ENCODE assay signal across 19 cellular contexts in the genomic region with DNA sequence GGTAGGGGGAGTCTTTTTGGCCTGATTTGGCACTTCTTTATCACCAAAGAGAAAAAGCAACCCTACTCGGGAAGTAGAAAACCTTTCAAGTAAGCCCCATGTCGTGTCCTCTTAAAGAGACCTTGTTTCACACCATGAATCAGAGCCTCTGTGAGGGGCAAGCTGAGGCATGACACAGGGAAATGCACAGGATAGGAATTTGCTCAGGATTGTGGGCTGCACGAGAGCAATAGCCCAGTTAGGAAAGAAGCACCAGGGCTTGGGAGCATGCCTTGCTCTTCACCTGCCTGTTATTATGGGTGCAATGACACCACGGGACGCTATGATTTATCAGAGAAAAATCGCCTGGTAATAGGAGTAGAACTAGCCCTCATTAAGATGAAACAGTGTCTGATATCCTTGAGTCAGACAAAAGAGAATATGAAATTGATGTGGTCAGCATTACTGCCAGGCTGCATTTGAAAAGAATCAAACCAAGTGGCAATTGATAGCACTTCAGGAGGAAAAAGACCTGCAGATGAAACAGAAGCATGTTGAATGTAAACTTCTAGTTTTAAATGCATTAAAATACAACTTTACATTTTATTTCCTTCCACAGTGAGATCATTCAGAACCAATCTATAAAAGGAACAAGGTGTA.
A peak's percentile ranks its signal among the peaks of the same experiment; 100 is the strongest.
DNase-seq lines count a peak whose midpoint lies in the region; ATAC-seq, FAIRE-seq and TF ChIP-seq lines count a peak whose summit lies in the region.
"Had no signal": no experiment of that assay in that cellular context is flagged by ENCODE, and none has a peak within 500 bp of the region (broad histone marks: within the 10 kb centered on the region; RNA-seq: fewer than 3 reads in every experiment).

No MANE protein-coding gene starts in this region.

- FAIRE-seq in GM12892 (lab: Jason Lieb, UNC), result no peak
- FAIRE-seq: GM12878 had no signal

- in situ Hi-C loops in brain microvascular endothelial cell (cut with HindIII; ENCODE audit: low pct_ligation_motif_present, low sequenced_read_pairs), result no loop called here

- no peak overlapping the region for H3K23ac ChIP-seq in mesenchymal stem cell (ENCODE audit: low read length in 2 of 2)

- TF ChIP-seq CTCF in brain microvascular endothelial cell (IDR thresholded peaks at IDR 0.05; ENCODE audit: low read depth, low read length, missing control alignments) (no peak), chondrocyte (IDR thresholded peaks at IDR 0.05) (no peak), upper lobe of right lung (IDR thresholded peaks at IDR 0.05) (no peak)

- no peaks in the 10 kb centered on the region for H3K79me1 ChIP-seq in mesenchymal stem cell (replicated peaks; ENCODE audit: low read length, poor library complexity, severe bottlenecking)

- H3K36me3 ChIP-seq in brain microvascular endothelial cell (replicated peaks) (no peaks in the 10 kb centered on the region), mesenchymal stem cell (ENCODE audit: control insufficient read depth in 1 of 2, insufficient read depth in 2 of 2, low read depth in 1 of 2, low read length in 2 of 2) (no peaks in the 10 kb centered on the region), upper lobe of right lung (no peaks in the 10 kb centered on the region)
- H3K36me3 ChIP-seq: BE2C, breast epithelium, heart left ventricle, Peyer's patch had no signal

- H2AFZ ChIP-seq in mesenchymal stem cell (ENCODE audit: low read depth, low read length), result no peak overlapping the region

- 73% methylated on average over 5 of the region's 6 CpGs for WGBS in mesenchymal stem cell

- H2BK12ac ChIP-seq in mesenchymal stem cell (ENCODE audit: low read length in 2 of 2), result no peak overlapping the region

- no peak overlapping the region for H3K14ac ChIP-seq in mesenchymal stem cell (ENCODE audit: low read length in 2 of 2)

- no peak overlapping the region for H2AK5ac ChIP-seq in mesenchymal stem cell (ENCODE audit: low read length, severe bottlenecking)

- no peaks in the 10 kb centered on the region for H3K27me3 Mint-ChIP-seq in chondrocyte (ENCODE audit: low read depth)

- TF ChIP-seq POLR2A in GM12892 (IDR thresholded peaks at IDR 0.05; ENCODE audit: low read depth, low read length), result no peak

- H3K4me2 ChIP-seq in mesenchymal stem cell (ENCODE audit: low read length, poor library complexity, severe bottlenecking), result no peak overlapping the region

- H3K27ac ChIP-seq in brain microvascular endothelial cell, result no peak overlapping the region
- no peak overlapping the region for H3K27ac ChIP-seq in mesenchymal stem cell (ENCODE audit: low read length, poor library complexity, severe bottlenecking)
- H3K27ac ChIP-seq in upper lobe of right lung, result no peak overlapping the region
- H3K27ac ChIP-seq: heart left ventricle, Peyer's patch, testis had no signal

- H3K18ac ChIP-seq in mesenchymal stem cell (ENCODE audit: low read depth in 1 of 2, low read length in 2 of 2), result no peak overlapping the region

- ATAC-seq in upper lobe of right lung, result no peak
- ATAC-seq: GM12878 had no signal

- DNase-seq in DMS79 (lab: John Stamatoyannopoulos, UW) (peak; percentile 78), NCI-H146 (lab: John Stamatoyannopoulos, UW) (peak; percentile 68), brain microvascular endothelial cell (peak; percentile 46), mesenchymal stem cell (no peak), chondrocyte (ENCODE audit: low spot score) (no peak), DMS 273 (lab: John Stamatoyannopoulos, UW; ENCODE audit: unreplicated experiment) (no peak), GM12892 (ENCODE audit: insufficient read length) (no peak), upper lobe of right lung (no peak)
- DNase-seq: activated naive CD4-positive, alpha-beta T cell treated with anti-CD3 and anti-CD28 coated beads for 36 hours; BE2C; DND-41; heart left ventricle; left cardiac atrium; NCI-H1048; NCI-H524 treated with DMSO at 0.1 percent for 48 hours; Peyer's patch; testis had no signal

- peak overlapping the region; percentile 39 for H3K9ac ChIP-seq in mesenchymal stem cell (ENCODE audit: low read length)

- no peak overlapping the region for H2BK15ac ChIP-seq in mesenchymal stem cell (ENCODE audit: low read depth, poor library complexity, severe bottlenecking)

- H3K36me3 Mint-ChIP-seq in chondrocyte (ENCODE audit: low read depth), result peaks cover 1% of the 10 kb centered on the region

- H3K4ac ChIP-seq in mesenchymal stem cell (ENCODE audit: low read depth in 1 of 2, low read length in 2 of 2), result no peak overlapping the region

- H3K4me1 ChIP-seq in mesenchymal stem cell (ENCODE audit: control insufficient read depth, insufficient read depth, low read depth, low read length) (peaks cover 2% of the 10 kb centered on the region), upper lobe of right lung (peaks cover 13% of the 10 kb centered on the region)
- H3K4me1 ChIP-seq: BE2C had no signal

- no peak overlapping the region for H3K27ac Mint-ChIP-seq in chondrocyte (ENCODE audit: unreplicated experiment)
- H3K27ac Mint-ChIP-seq: activated naive CD4-positive, alpha-beta T cell treated with anti-CD3 and anti-CD28 coated beads for 36 hours had no signal

- no peak overlapping the region for H4K8ac ChIP-seq in mesenchymal stem cell (ENCODE audit: low read length)

- H2BK120ac ChIP-seq in mesenchymal stem cell (ENCODE audit: low read depth, low read length), result no peak overlapping the region

- peaks cover 55% of the 10 kb centered on the region for H3K4me1 Mint-ChIP-seq in chondrocyte (ENCODE audit: low read depth)

- no peaks in the 10 kb centered on the region for H3K27me3 ChIP-seq in brain microvascular endothelial cell (replicated peaks)
- no peaks in the 10 kb centered on the region for H3K27me3 ChIP-seq in mesenchymal stem cell (ENCODE audit: control insufficient read depth in 1 of 2, insufficient read depth in 1 of 2, low read length in 2 of 2)
- H3K27me3 ChIP-seq in upper lobe of right lung, result no peaks in the 10 kb centered on the region
- H3K27me3 ChIP-seq: BE2C, breast epithelium, heart left ventricle, Peyer's patch, testis had no signal

- H3K9me3 Mint-ChIP-seq in chondrocyte (ENCODE audit: low read depth), result peaks cover 9% of the 10 kb centered on the region

- intact Hi-C loops in upper lobe of right lung (cut with DNase I), result no loop called here

- no peak overlapping the region for H4K91ac ChIP-seq in mesenchymal stem cell (ENCODE audit: low read length)

- H3K4me3 ChIP-seq in brain microvascular endothelial cell (ENCODE audit: low read depth, low read length) (no peak overlapping the region), mesenchymal stem cell (ENCODE audit: insufficient read depth in 1 of 2, low read depth in 1 of 2, low read length in 2 of 2) (no peak overlapping the region), upper lobe of right lung (no peak overlapping the region)
- H3K4me3 ChIP-seq: breast epithelium, GM12878, heart left ventricle, Peyer's patch, testis had no signal

- H2BK5ac ChIP-seq in mesenchymal stem cell (ENCODE audit: low read depth, low read length, poor library complexity, severe bottlenecking), result no peak overlapping the region

- no peak overlapping the region for H3K4me3 Mint-ChIP-seq in chondrocyte (ENCODE audit: unreplicated experiment)
- H3K4me3 Mint-ChIP-seq: activated naive CD4-positive, alpha-beta T cell treated with anti-CD3 and anti-CD28 coated beads for 36 hours had no signal

- no peaks in the 10 kb centered on the region for H3K9me3 ChIP-seq in mesenchymal stem cell (ENCODE audit: control insufficient read depth, low read length)
- no peaks in the 10 kb centered on the region for H3K9me3 ChIP-seq in upper lobe of right lung
- H3K9me3 ChIP-seq: BE2C, breast epithelium, Peyer's patch, testis had no signal

Comparison
In these comparisons a context has a peak if more than half of its experiments do, and no peak if none do; other contexts are left out.
1. DNase-seq: peak in DMS79 (single experiment), NCI-H146 (single experiment) and brain microvascular endothelial cell (single experiment); none in mesenchymal stem cell (single experiment), chondrocyte (single experiment), DMS 273 (single experiment), GM12892 (single experiment) and upper lobe of right lung (single experiment).